Comparison of ENCODE assay signal across 8 cellular contexts in genomic region chr11:64358907-64359711, GRCh38. TPM values are rescaled to one million over a fixed set of nuclear protein-coding genes. Genes with fewer than 3 reads are reported as not detected.
DNase-seq lines count a peak whose midpoint lies in the region; ATAC-seq, FAIRE-seq and TF ChIP-seq lines count a peak whose summit lies in the region.

TSS of gene RPS6KA4 (plus strand) at chr11:64359162. CDS start at chr11:64359236, 74 bp downstream.

- peak; percentile 66 for DNase-seq in D721Med (ENCODE audit: insufficient read length, low spot score)
- DNase-seq in NCI-H146 treated with DMSO at 0.1 percent for 48 hours (lab: John Stamatoyannopoulos, UW; ENCODE audit: unreplicated experiment) = peak; percentile 10
- peak; percentile 63 for DNase-seq in activated T-cell treated with anti-CD3 and anti-CD28 coated beads, Interleukin-2, amount 50 U/mL, for 1 hour
- no peak for DNase-seq in epithelial cell of prostate (ENCODE audit: low read depth, low spot score)
- no peak for DNase-seq in mesenteric fat pad (ENCODE audit: low spot score)
- DNase-seq in stimulated activated naive CD4-positive, alpha-beta T cell treated with Interleukin-2 at 50 U/mL for 16 hours (lab: John Stamatoyannopoulos, UW) = peak; percentile 41
- no peak for DNase-seq in SK-N-DZ (ENCODE audit: low spot score)

- no peak for TF ChIP-seq CTCF in D721Med (IDR thresholded peaks at IDR 0.05; ENCODE audit: insufficient read depth, missing control alignments)

- H3K27ac ChIP-seq in epithelial cell of prostate = peak within 1 kb of the TSS; percentile 93

- peak; percentile 54 for ATAC-seq in GM21447 (IDR thresholded peaks at IDR 0.05; ENCODE audit: unreplicated experiment)

- FAIRE-seq in D721Med (lab: Jason Lieb, UNC) = no peak

RNA-seq across cellular contexts. Expression of gene RPS6KA4, which starts in this region (rescaled TPM):
- 26.1 TPM for total RNA-seq in mesenteric fat pad
- polyA plus RNA-seq in SK-N-DZ (2014; cell fraction: cytosol; rRNA removed) = 10.3 and 11.4 TPM in 2 replicates
- polyA plus RNA-seq in SK-N-DZ (2014; cell fraction: nucleus; rRNA removed) = 15.5 and 24.3 TPM in 2 replicates

Comparison
In these comparisons a context has a peak if more than half of its experiments do, and no peak if none do; other contexts are left out.
1. DNase-seq: peak in D721Med (single experiment), NCI-H146 treated with DMSO at 0.1 percent for 48 hours (single experiment), activated T-cell treated with anti-CD3 and anti-CD28 coated beads, Interleukin-2, amount 50 U/mL, for 1 hour (single experiment) and stimulated activated naive CD4-positive, alpha-beta T cell treated with Interleukin-2 at 50 U/mL for 16 hours (single experiment); none in epithelial cell of prostate (single experiment), mesenteric fat pad (single experiment) and SK-N-DZ (single experiment).